ENCODE assay signal across 1 cellular context in the genomic region with DNA sequence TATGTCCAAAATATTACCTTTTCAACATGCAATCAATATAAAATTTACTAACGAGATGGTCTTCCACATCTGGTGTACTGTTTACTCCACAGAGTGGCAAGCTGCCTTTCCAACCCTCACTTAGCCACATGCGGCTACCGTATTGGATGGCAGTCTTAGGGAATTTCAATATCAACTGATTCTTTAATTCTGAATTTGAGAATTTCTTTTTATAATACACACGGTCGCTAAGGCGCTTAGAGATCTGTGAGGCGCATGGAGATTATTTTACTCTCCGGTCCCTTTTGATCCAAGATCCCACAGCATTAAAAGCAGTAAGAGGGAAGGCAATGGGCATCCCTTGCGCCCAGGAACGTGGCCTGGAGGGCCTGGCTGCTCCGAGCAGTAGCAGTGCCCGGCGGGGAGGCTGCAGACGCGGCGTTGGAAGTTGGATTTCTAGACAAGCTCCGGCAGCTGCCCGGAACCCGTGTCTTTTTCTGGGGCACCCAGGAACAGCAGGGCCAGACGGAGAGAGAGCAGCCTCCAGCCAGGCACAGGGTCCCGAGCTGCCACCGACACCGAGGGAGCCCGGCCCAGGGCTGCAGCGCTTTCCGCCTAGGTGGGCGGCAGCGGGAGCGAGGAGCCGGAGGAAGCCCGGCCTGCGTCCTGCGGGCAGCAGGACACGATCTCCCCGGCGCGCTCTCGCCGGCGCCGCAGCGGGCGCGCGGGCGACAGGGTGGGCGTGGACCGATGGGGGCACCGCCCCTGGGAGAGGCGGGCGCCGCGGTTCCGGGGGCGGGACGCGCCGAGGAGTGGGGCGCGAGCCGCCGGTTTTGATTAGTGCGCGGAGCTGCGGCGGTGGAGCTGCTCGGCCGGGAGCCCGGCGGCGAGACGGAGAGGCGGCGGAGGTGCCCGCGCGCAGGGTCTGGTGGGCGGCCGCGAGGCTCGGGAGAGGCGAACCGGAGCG.
TF ChIP-seq lines count a peak whose summit lies in the region.

Gene UGCG (plus strand): TSS at position 819 of the 946 bp plus-strand sequence. CDS start 402 bp downstream, outside the sequence.

TF ChIP-seq in HepG2, 621 proteins besides CTCF, POLR2A, EP300 and RAD21 (continued from another document and continues in another):
- TF ChIP-seq PRDM4 (CRISPR knock-in tag; IDR thresholded peaks at IDR 0.05; ENCODE audit: borderline replicate concordance) (no peak), ZNF274 (CRISPR knock-in tag; IDR thresholded peaks at IDR 0.05) (peak; percentile 80), HMGXB4 (CRISPR knock-in tag; IDR thresholded peaks at IDR 0.05; ENCODE audit: borderline replicate concordance in 1 of 2, low read depth in 1 of 2) (peak in 1 of 2 experiments; percentile 72; a peak in 3 of 4 replicates), ETV5 (CRISPR knock-in tag; IDR thresholded peaks at IDR 0.05; ENCODE audit: borderline replicate concordance) (peak; percentile 28; the same call in 1 of the 2 replicates), ZNF576 (CRISPR knock-in tag; IDR thresholded peaks at IDR 0.05) (no peak), STAG1 (CRISPR knock-in tag; IDR thresholded peaks at IDR 0.05) (0 out of 2 replicates have a peak, but pooled peaks have one; percentile 5), ATF1 (CRISPR knock-in tag; IDR thresholded peaks at IDR 0.05) (no peak), ZNF747 (CRISPR knock-in tag; IDR thresholded peaks at IDR 0.05; ENCODE audit: borderline replicate concordance) (0 out of 2 replicates have a peak, but pooled peaks have one; percentile 16), ZNF292 (CRISPR knock-in tag; IDR thresholded peaks at IDR 0.05; ENCODE audit: borderline replicate concordance, low read depth) (peak; percentile 96), GATA4 (IDR thresholded peaks at IDR 0.05; ENCODE audit: borderline replicate concordance, low read depth) (peak; percentile 52; the same call in 1 of the 2 replicates), ATRX (CRISPR knock-in tag; IDR thresholded peaks at IDR 0.05; ENCODE audit: borderline replicate concordance) (no peak), ZNF562 (CRISPR knock-in tag; IDR thresholded peaks at IDR 0.05; ENCODE audit: borderline replicate concordance) (no peak), ZNF367 (CRISPR knock-in tag; IDR thresholded peaks at IDR 0.05; ENCODE audit: borderline replicate concordance) (0 out of 2 replicates have a peak, but pooled peaks have one; percentile 62), ZNF761 (CRISPR knock-in tag; conservative IDR thresholded peaks at IDR 0.05) (no peak; the same call in 1 of the 2 replicates), MTERF4 (CRISPR knock-in tag; IDR thresholded peaks at IDR 0.05) (no peak), ZNF543 (CRISPR knock-in tag; IDR thresholded peaks at IDR 0.05) (no peak; the same call in 1 of the 2 replicates), ZNF792 (CRISPR knock-in tag; IDR thresholded peaks at IDR 0.05) (no peak; the same call in 1 of the 2 replicates), YEATS2 (CRISPR knock-in tag; IDR thresholded peaks at IDR 0.05; ENCODE audit: borderline replicate concordance) (peak; percentile 57; the same call in 1 of the 2 replicates), ZBTB20 (CRISPR knock-in tag; IDR thresholded peaks at IDR 0.05; ENCODE audit: borderline replicate concordance, low read depth) (no peak), SMAD1 (CRISPR knock-in tag; IDR thresholded peaks at IDR 0.05; ENCODE audit: borderline replicate concordance, low read depth) (no peak), RELA (CRISPR knock-in tag; IDR thresholded peaks at IDR 0.05) (no peak), ZNF720 (CRISPR knock-in tag; IDR thresholded peaks at IDR 0.05) (no peak), RARA (CRISPR knock-in tag; IDR thresholded peaks at IDR 0.05) (no peak), RFXANK (CRISPR knock-in tag; IDR thresholded peaks at IDR 0.05) (no peak), MAF1 (CRISPR knock-in tag; IDR thresholded peaks at IDR 0.05; ENCODE audit: borderline replicate concordance) (peak; percentile 87; the same call in 1 of the 2 replicates), HNRNPLL (IDR thresholded peaks at IDR 0.05; ENCODE audit: low read depth, low read length, poor library complexity, severe bottlenecking) (peak; percentile 89), GLMP (CRISPR knock-in tag; IDR thresholded peaks at IDR 0.05; ENCODE audit: borderline replicate concordance) (no peak), MEF2D (CRISPR knock-in tag; IDR thresholded peaks at IDR 0.05) (peak; percentile 41; the same call in 1 of the 2 replicates), GATAD1 (CRISPR knock-in tag; IDR thresholded peaks at IDR 0.05) (no peak), ZNF501 (CRISPR knock-in tag; IDR thresholded peaks at IDR 0.05) (peak; percentile 18; the same call in 1 of the 2 replicates), FOXK2 (IDR thresholded peaks at IDR 0.05) (no peak), MAZ (IDR thresholded peaks at IDR 0.05; ENCODE audit: borderline replicate concordance, low read depth, low read length) (peak; percentile 55; the same call in 1 of the 2 replicates), MAZ (CRISPR knock-in tag; IDR thresholded peaks at IDR 0.05; ENCODE audit: low read depth) (peak; percentile 80; the same call in 1 of the 2 replicates), BORCS8-MEF2B (CRISPR knock-in tag; IDR thresholded peaks at IDR 0.05) (no peak), HDAC6 (IDR thresholded peaks at IDR 0.05; ENCODE audit: low read depth, low read length) (no peak), SIX1 (CRISPR knock-in tag; IDR thresholded peaks at IDR 0.05; ENCODE audit: borderline replicate concordance) (no peak), SIN3B (IDR thresholded peaks at IDR 0.05; ENCODE audit: low read length) (no peak), SALL1 (CRISPR knock-in tag; IDR thresholded peaks at IDR 0.05) (peak; percentile 79), ZBTB7A (CRISPR knock-in tag; IDR thresholded peaks at IDR 0.05) (no peak), SSRP1 (CRISPR knock-in tag; IDR thresholded peaks at IDR 0.05) (no peak), UBTF (CRISPR knock-in tag; IDR thresholded peaks at IDR 0.05) (peak; percentile 99), HHEX (CRISPR knock-in tag; IDR thresholded peaks at IDR 0.05) (no peak)
- TF ChIP-seq, protein P1, sequence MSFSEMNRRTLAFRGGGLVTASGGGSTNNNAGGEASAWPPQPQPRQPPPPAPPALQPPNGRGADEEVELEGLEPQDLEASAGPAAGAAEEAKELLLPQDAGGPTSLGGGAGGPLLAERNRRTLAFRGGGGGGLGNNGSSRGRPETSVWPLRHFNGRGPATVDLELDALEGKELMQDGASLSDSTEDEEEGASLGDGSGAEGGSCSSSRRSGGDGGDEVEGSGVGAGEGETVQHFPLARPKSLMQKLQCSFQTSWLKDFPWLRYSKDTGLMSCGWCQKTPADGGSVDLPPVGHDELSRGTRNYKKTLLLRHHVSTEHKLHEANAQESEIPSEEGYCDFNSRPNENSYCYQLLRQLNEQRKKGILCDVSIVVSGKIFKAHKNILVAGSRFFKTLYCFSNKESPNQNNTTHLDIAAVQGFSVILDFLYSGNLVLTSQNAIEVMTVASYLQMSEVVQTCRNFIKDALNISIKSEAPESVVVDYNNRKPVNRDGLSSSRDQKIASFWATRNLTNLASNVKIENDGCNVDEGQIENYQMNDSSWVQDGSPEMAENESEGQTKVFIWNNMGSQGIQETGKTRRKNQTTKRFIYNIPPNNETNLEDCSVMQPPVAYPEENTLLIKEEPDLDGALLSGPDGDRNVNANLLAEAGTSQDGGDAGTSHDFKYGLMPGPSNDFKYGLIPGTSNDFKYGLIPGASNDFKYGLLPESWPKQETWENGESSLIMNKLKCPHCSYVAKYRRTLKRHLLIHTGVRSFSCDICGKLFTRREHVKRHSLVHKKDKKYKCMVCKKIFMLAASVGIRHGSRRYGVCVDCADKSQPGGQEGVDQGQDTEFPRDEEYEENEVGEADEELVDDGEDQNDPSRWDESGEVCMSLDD (CRISPR knock-in tag; IDR thresholded peaks at IDR 0.05; ENCODE audit: borderline replicate concordance) = no peak
- TF ChIP-seq, protein P2, sequence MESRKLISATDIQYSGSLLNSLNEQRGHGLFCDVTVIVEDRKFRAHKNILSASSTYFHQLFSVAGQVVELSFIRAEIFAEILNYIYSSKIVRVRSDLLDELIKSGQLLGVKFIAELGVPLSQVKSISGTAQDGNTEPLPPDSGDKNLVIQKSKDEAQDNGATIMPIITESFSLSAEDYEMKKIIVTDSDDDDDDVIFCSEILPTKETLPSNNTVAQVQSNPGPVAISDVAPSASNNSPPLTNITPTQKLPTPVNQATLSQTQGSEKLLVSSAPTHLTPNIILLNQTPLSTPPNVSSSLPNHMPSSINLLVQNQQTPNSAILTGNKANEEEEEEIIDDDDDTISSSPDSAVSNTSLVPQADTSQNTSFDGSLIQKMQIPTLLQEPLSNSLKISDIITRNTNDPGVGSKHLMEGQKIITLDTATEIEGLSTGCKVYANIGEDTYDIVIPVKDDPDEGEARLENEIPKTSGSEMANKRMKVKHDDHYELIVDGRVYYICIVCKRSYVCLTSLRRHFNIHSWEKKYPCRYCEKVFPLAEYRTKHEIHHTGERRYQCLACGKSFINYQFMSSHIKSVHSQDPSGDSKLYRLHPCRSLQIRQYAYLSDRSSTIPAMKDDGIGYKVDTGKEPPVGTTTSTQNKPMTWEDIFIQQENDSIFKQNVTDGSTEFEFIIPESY (CRISPR knock-in tag; IDR thresholded peaks at IDR 0.05) = no peak
- TF ChIP-seq, protein P3, sequence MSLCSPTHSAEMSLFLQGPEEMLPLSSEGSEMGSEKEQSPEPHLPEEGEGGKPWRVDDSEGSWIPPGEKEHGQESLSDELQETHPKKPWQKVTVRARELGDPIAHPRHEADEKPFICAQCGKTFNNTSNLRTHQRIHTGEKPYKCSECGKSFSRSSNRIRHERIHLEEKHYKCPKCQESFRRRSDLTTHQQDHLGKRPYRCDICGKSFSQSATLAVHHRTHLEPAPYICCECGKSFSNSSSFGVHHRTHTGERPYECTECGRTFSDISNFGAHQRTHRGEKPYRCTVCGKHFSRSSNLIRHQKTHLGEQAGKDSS (CRISPR knock-in tag; IDR thresholded peaks at IDR 0.05; ENCODE audit: borderline replicate concordance, low read depth) = peak; percentile 70; the same call in 1 of the 2 replicates
